26 cellular contexts compared by ENCODE assay signal in genomic region chr5:87263498-87263897, GRCh38. TPM values are rescaled to one million over a fixed set of nuclear protein-coding genes. Genes with fewer than 3 reads are reported as not detected.
DNase-seq lines count a peak whose midpoint lies in the region; ATAC-seq, FAIRE-seq and TF ChIP-seq lines count a peak whose summit lies in the region.
"Had no signal": no experiment of that assay in that cellular context is flagged by ENCODE, and none has a peak within 500 bp of the region (broad histone marks: within the 10 kb centered on the region; RNA-seq: fewer than 3 reads in every experiment).

No MANE protein-coding gene starts in this region.

- intact Hi-C loops in K562 (cut with micrococcal nuclease), result loop anchor here (10.0 kb wide), 2 partner anchors 131 to 149 kb away; no protein-coding TSS in a partner anchor
- intact Hi-C loops in dorsolateral prefrontal cortex (cut with DNase I), result loop anchor here in 1 of 2 donors (10.0 kb wide), 3 partner anchors 131 to 639 kb away; no protein-coding TSS in a partner anchor

- no peaks in the 10 kb centered on the region for H4K20me1 ChIP-seq in K562 (replicated peaks; ENCODE audit: control insufficient read depth, insufficient read depth, low read length)

- H3K9me1 ChIP-seq in K562 (ENCODE audit: control insufficient read depth, insufficient read depth, low read length), result no peaks in the 10 kb centered on the region

- no peak overlapping the region for H3K4me2 ChIP-seq in K562 (ENCODE audit: insufficient read depth, low read length)
- H3K4me2 ChIP-seq: BLaER1 treated with 17β-estradiol and CSF1 and Interleukin-3, amounts not matched to agents 10 nM and 100 nM had no signal

- no peak for ATAC-seq in K562

- no peak overlapping the region for H3K27ac ChIP-seq in K562 (ENCODE audit: extremely low read depth, low read depth, low read length)
- H3K27ac ChIP-seq in dorsolateral prefrontal cortex, result no peak overlapping the region
- H3K27ac ChIP-seq: 22Rv1; BLaER1 treated with 17β-estradiol and CSF1 and Interleukin-3, amounts not matched to agents 10 nM and 100 nM had no signal

- no TSS peak for BruUV-seq in K562 (replicated peaks; lab: Mats Ljungman, UMichigan)

- TF ChIP-seq CTCF in K562 (IDR thresholded peaks at IDR 0.05 in 2 of 3, conservative IDR thresholded peaks at IDR 0.05 in 1 of 3; ENCODE audit: insufficient read depth in 2 of 3, low read depth in 1 of 3, low read length in 3 of 3) (no peak), dorsolateral prefrontal cortex (IDR thresholded peaks at IDR 0.05 in 54 of 56, conservative IDR thresholded peaks at IDR 0.05 in 2 of 56; ENCODE audit: low read depth in 1 of 56, partially characterized antibody in 56 of 56) (no peak), BE2C (IDR thresholded peaks at IDR 0.05; ENCODE audit: low read depth, low read length) (no peak)

- H3K4me3 ChIP-seq in NT2/D1 (ENCODE audit: insufficient read length, low read depth) (no peak overlapping the region), K562 (no peak overlapping the region), dorsolateral prefrontal cortex (no peak overlapping the region), BE2C (ENCODE audit: low read depth, low read length) (no peak overlapping the region)
- H3K4me3 ChIP-seq: BLaER1 treated with 17β-estradiol and CSF1 and Interleukin-3, amounts not matched to agents 10 nM and 100 nM had no signal

- no peaks in the 10 kb centered on the region for H3K9me3 ChIP-seq in NT2/D1 (ENCODE audit: insufficient read depth, low read length)
- H3K9me3 ChIP-seq in K562 (replicated peaks; ENCODE audit: control insufficient read depth, insufficient read depth, low read depth, low read length), result no peaks in the 10 kb centered on the region
- no peaks in the 10 kb centered on the region for H3K9me3 ChIP-seq in BE2C
- H3K9me3 ChIP-seq: BLaER1 treated with 17β-estradiol and CSF1 and Interleukin-3, amounts not matched to agents 10 nM and 100 nM; Caco-2 had no signal

- CTCF ChIA-PET in K562 (lab: Yijun Ruan, JAX; ENCODE audit: low intra/inter-chr PET ratio), result no interaction called here

- no peaks in the 10 kb centered on the region for H3K27me3 ChIP-seq in NT2/D1 (ENCODE audit: insufficient read depth, insufficient read length)
- H3K27me3 ChIP-seq in K562 (ENCODE audit: control insufficient read depth in 2 of 2, insufficient read depth in 2 of 2, low read length in 2 of 2), result no peaks in the 10 kb centered on the region
- H3K27me3 ChIP-seq in dorsolateral prefrontal cortex, result no peaks in the 10 kb centered on the region
- peaks cover 8% of the 10 kb centered on the region for H3K27me3 ChIP-seq in BE2C
- H3K27me3 ChIP-seq: BLaER1 treated with 17β-estradiol and CSF1 and Interleukin-3, amounts not matched to agents 10 nM and 100 nM had no signal

- no peak for TF ChIP-seq EP300 in K562 (IDR thresholded peaks at IDR 0.05; ENCODE audit: low read length)

- peak overlapping the region; percentile 46 for H2AFZ ChIP-seq in K562 (ENCODE audit: low read depth, low read length)

- WGBS in K562 (ENCODE audit: insufficient coverage, low coverage, missing lambda C conversion rate), result 95% methylated on average over 3 of the region's 3 CpGs

- H3K9ac ChIP-seq in NT2/D1 (ENCODE audit: insufficient read length, low read depth) (no peak overlapping the region), K562 (ENCODE audit: insufficient read depth in 1 of 2, low read depth in 2 of 2, low read length in 2 of 2) (no peak overlapping the region)
- H3K9ac ChIP-seq: BLaER1 treated with 17β-estradiol and CSF1 and Interleukin-3, amounts not matched to agents 10 nM and 100 nM had no signal

- H3K36me3 ChIP-seq in NT2/D1 (ENCODE audit: insufficient read depth, insufficient read length, low read length), result no peaks in the 10 kb centered on the region
- H3K36me3 ChIP-seq in K562 (ENCODE audit: control insufficient read depth, insufficient read depth, low read length), result no peaks in the 10 kb centered on the region; the same call in 2 of the 3 replicates
- no peaks in the 10 kb centered on the region for H3K36me3 ChIP-seq in BE2C
- H3K36me3 ChIP-seq: BLaER1 treated with 17β-estradiol and CSF1 and Interleukin-3, amounts not matched to agents 10 nM and 100 nM had no signal

- no peak for TF ChIP-seq POLR2A in K562 (conservative IDR thresholded peaks at IDR 0.05)

- H3K79me2 ChIP-seq in K562 (ENCODE audit: control insufficient read depth, insufficient read depth, low read length), result peaks cover 6% of the 10 kb centered on the region

- FAIRE-seq in K562 (lab: Jason Lieb, UNC), result no peak
- FAIRE-seq: GM12891, RCC 7860 had no signal

- no peaks in the 10 kb centered on the region for H3K4me1 ChIP-seq in NT2/D1 (ENCODE audit: insufficient read depth, insufficient read length)
- H3K4me1 ChIP-seq in K562 (replicated peaks in 1 of 2; ENCODE audit: control insufficient read depth in 2 of 2, insufficient read depth in 2 of 2, low read length in 2 of 2), result peaks cover 9 to 12% of the 10 kb centered on the region in 2 experiments; a peak in 4 of 5 replicates
- no peaks in the 10 kb centered on the region for H3K4me1 ChIP-seq in BE2C

- DNase-seq in ELF-1 (ENCODE audit: low read depth, low spot score), result peak; percentile 14
- peak; percentile 8 for DNase-seq in NT2/D1 (ENCODE audit: low read depth, low spot score)
- DNase-seq in K562 (ENCODE audit: extremely low read depth in 1 of 4, low spot score in 3 of 4), result no peak
- peak; percentile 14 for DNase-seq in iPS-NIHi7 (ENCODE audit: extremely low spot score)
- no peak for DNase-seq in NCI-H146 (lab: John Stamatoyannopoulos, UW)
- no peak for DNase-seq in G401 (ENCODE audit: low spot score)
- DNase-seq in dorsolateral prefrontal cortex, result no peak
- DNase-seq in BE2C, result no peak
- DNase-seq: ACHN; Caco-2; CD4-positive, alpha-beta memory T cell; DMS 273 treated with DMSO at 0.1 percent for 48 hours; DMS79 treated with DMSO at 0.1 percent for 48 hours; HCEC 1CT; MM.1S; NCI-H1048; NCI-H1417 treated with DMSO at 0.1 percent for 48 hours; NCI-H1930; NCI-H345; NCI-H524; NCI-H774; NK-92 treated with Interleukin-12 subunit alpha and Interleukin-12 subunit beta, amount 100 ng/mL, for 24 hours had no signal

- no peak for TF ChIP-seq RAD21 in K562 (CRISPR knock-in tag; conservative IDR thresholded peaks at IDR 0.05 in 1 of 2, IDR thresholded peaks at IDR 0.05 in 1 of 2)

- POLR2A ChIA-PET in K562 (lab: Yijun Ruan, JAX), result no interaction called here

- in situ Hi-C loops in K562 (cut with MboI) (no loop called here), G401 (cut with HindIII; ENCODE audit: low sequenced_read_pairs) (no loop called here)

TF ChIP-seq in K562, 482 proteins besides CTCF, POLR2A, EP300 and RAD21 (continues in another document):
- no peak for TF ChIP-seq ARID3A (IDR thresholded peaks at IDR 0.05; ENCODE audit: borderline replicate concordance, low read depth, low read length)
- TF ChIP-seq SRSF3 (IDR thresholded peaks at IDR 0.05; ENCODE audit: insufficient read depth, low read length), result no peak
- no peak for TF ChIP-seq RUNX1 (IDR thresholded peaks at IDR 0.05; ENCODE audit: low read depth)

RNA-seq across cellular contexts. Expression of gene RASA1, which starts 4.2 kb away (rescaled TPM):
- 7.5 and 23.7 TPM in 2 replicates for total RNA-seq in K562 (2011; cell fraction: chromatin; rRNA removed; ENCODE audit: low replicate concordance)
- 6.0 and 7.6 TPM in 2 replicates for total RNA-seq in K562 (2011; cell fraction: nucleolus; rRNA removed)
- total RNA-seq in K562 (2011; cell fraction: nucleoplasm; rRNA removed), result 9.5 and 11.1 TPM in 2 replicates
- total RNA-seq in K562 (2014; rRNA removed) (7.7 and 9.3 TPM in 2 replicates), K562 (2014; rRNA removed; fragmentation: Illumina TruSeq; extraction: Trizol) (7.2 and 9.1 TPM in 2 replicates), K562 (2015; rRNA removed; fragmentation: Illumina TruSeq; extraction: Trizol) (8.2 and 9.2 TPM in 2 replicates), K562 (2021) (9.1 and 11.4 TPM in 2 replicates), dorsolateral prefrontal cortex (10 to 100 TPM; 31.7 to 73.6 (median 55.8) TPM)
- polyA plus RNA-seq in K562 (2011; rRNA removed) (14.6 and 17.3 TPM in 2 replicates), K562 (2014; fragmentation: Illumina TruSeq; extraction: Trizol) (9.4 and 10.6 TPM in 2 replicates), K562 (2014; fragmentation: Nextera tagmentation; extraction: Ambion mirVana) (1 to 10 TPM; 3.2 to 4.5 TPM), K562 (2014; rRNA removed) (9.8 TPM in 2 replicates)
- polyA plus RNA-seq in K562 (2011; cell fraction: cytosol; rRNA removed), result 4.8 and 7.7 TPM in 2 replicates
- polyA plus RNA-seq in K562 (2011; cell fraction: nucleus; rRNA removed), result 14.0 and 22.1 TPM in 2 replicates
- polyA plus RNA-seq in K562 (2012), result 9.5 and 11.5 TPM in 2 replicates
- polyA minus RNA-seq in K562 (2011; rRNA and poly(A)+ RNA removed), result 19.2 and 21.8 TPM in 2 replicates
- 5.3 and 5.4 TPM in 2 replicates for polyA minus RNA-seq in K562 (2011; cell fraction: cytosol; rRNA and poly(A)+ RNA removed)
- 19.9 and 25.1 TPM in 2 replicates for polyA minus RNA-seq in K562 (2011; cell fraction: nucleus; rRNA and poly(A)+ RNA removed)
- 6.3 and 8.5 TPM in 2 replicates for total RNA-seq in G401 (2014; rRNA removed; shearing (Covaris generic))
- polyA plus RNA-seq in BE2C (2012; ENCODE audit: insufficient read depth, insufficient read length, low read depth), result 9.4 TPM

Comparison
In these comparisons a context has a peak if more than half of its experiments do, and no peak if none do; other contexts are left out.
1. DNase-seq: peak in ELF-1 (single experiment), NT2/D1 (single experiment) and iPS-NIHi7 (single experiment); none in K562 (0 of 4), NCI-H146 (single experiment), G401 (single experiment), dorsolateral prefrontal cortex (0 of 10) and BE2C (single experiment).